In the genomic region with DNA sequence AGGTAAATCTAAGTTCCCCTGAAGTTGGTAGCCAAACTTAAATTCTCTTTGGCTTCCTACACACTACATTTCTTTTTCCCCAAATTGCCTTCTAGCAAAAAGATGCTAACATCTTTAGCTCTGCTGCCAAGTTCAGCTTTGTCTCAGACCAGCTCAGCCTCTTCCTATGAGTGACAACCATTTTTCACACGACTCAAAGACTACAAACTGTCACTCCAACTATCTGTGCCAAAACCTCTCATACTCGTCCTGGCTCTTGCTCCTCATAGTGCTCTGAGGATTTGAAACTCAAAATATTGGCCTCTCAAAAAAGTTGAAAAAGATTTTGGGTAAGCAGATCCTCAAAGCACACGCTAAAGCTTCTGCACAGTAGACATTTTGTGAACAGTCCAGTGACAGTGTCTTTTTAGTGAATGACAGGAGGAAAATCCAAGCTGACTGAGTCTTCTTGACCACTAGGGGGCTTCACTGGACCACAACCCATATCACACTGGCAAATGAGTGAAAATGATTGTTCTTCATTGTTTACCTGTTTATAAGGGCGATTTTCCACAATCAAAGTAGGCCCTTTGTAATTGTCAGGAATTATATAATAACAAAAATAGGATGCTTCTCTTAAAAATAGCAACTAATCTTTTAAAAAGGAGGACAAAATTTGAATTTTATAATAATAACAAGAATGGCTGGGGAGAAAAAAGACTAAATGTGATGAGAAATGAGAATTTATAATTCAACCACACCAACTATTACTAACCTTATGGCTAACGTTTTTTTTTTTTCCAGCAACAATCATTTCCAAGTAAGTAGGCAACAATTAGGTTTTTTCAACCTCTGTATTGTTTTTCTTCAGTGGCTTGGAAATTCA, we compare ENCODE assay signal across 8 cellular contexts.
DNase-seq lines count a peak whose midpoint lies in the region; ATAC-seq, FAIRE-seq and TF ChIP-seq lines count a peak whose summit lies in the region.

No MANE protein-coding gene starts in this region.

- no peaks in the 10 kb centered on the region for H3K9me3 ChIP-seq in CD8-positive, alpha-beta T cell (ENCODE audit: low read length)
- H3K9me3 ChIP-seq in Karpas-422 (ENCODE audit: low read length): no peaks in the 10 kb centered on the region
- no peaks in the 10 kb centered on the region for H3K9me3 ChIP-seq in tibial artery

- peaks cover 46% of the 10 kb centered on the region for H3K36me3 ChIP-seq in CD8-positive, alpha-beta T cell (ENCODE audit: insufficient read depth, low read length)
- H3K36me3 ChIP-seq in Karpas-422 (ENCODE audit: insufficient read depth, low read length) (peaks cover 13% of the 10 kb centered on the region; the same call in 1 of the 2 replicates), bronchial epithelial cell (ENCODE audit: control insufficient read depth, insufficient read depth, low read length) (no peaks in the 10 kb centered on the region), tibial artery (peaks cover 4 to 16% (median 10%) of the 10 kb centered on the region in 3 donors)

- peak; percentile 78 for TF ChIP-seq CTCF in CD8-positive, alpha-beta T cell (IDR thresholded peaks at IDR 0.05)
- peak; percentile 84 for TF ChIP-seq CTCF in bronchial epithelial cell (IDR thresholded peaks at IDR 0.05; ENCODE audit: insufficient read depth, low read length, severe bottlenecking)
- peak; percentile 67 to 71 for TF ChIP-seq CTCF in tibial artery (IDR thresholded peaks at IDR 0.05)

- H3K9me2 ChIP-seq in Karpas-422 (replicated peaks; ENCODE audit: insufficient read depth, low read length): no peaks in the 10 kb centered on the region

- H2AFZ ChIP-seq in Karpas-422 (ENCODE audit: low read length): no peak overlapping the region

- H3K27me3 Mint-ChIP-seq in CD8-positive, alpha-beta T cell (ENCODE audit: low read depth): no peaks in the 10 kb centered on the region

- peak overlapping the region; percentile 46 for H3K27ac Mint-ChIP-seq in CD8-positive, alpha-beta T cell

- H3K9me3 Mint-ChIP-seq in CD8-positive, alpha-beta T cell: no peaks in the 10 kb centered on the region

- no peak overlapping the region for H3K4me3 ChIP-seq in CD8-positive, alpha-beta T cell (ENCODE audit: low read depth, low read length)
- H3K4me3 ChIP-seq in Karpas-422 (ENCODE audit: low read length): no peak overlapping the region
- H3K4me3 ChIP-seq in bronchial epithelial cell (ENCODE audit: low read depth, low read length): no peak overlapping the region
- H3K4me3 ChIP-seq in tibial artery: no peak overlapping the region

- no peak overlapping the region for H3K27ac ChIP-seq in CD8-positive, alpha-beta T cell (ENCODE audit: low read depth, low read length)
- H3K27ac ChIP-seq in Karpas-422 (ENCODE audit: low read length) (no peak overlapping the region), tibial artery (no peak overlapping the region)

- FAIRE-seq in bronchial epithelial cell (lab: Jason Lieb, UNC): no peak

- H3K4me1 Mint-ChIP-seq in CD8-positive, alpha-beta T cell (ENCODE audit: low read depth): peaks cover 6% of the 10 kb centered on the region

- POLR2A ChIA-PET in CD8-positive, alpha-beta T cell (lab: Charles Lee): interaction anchor here (0.7 to 1.0 kb wide), 2 partner anchors 15 to 299 kb away, joined by 3 to 5 read pairs; a partner anchor contains a TSS

- no peaks in the 10 kb centered on the region for H3K4me1 ChIP-seq in CD8-positive, alpha-beta T cell (ENCODE audit: insufficient read depth, low read length)
- no peaks in the 10 kb centered on the region for H3K4me1 ChIP-seq in Karpas-422 (ENCODE audit: low read length)
- no peaks in the 10 kb centered on the region for H3K4me1 ChIP-seq in tibial artery

- H4K20me1 ChIP-seq in Karpas-422 (ENCODE audit: insufficient read depth, low read depth, low read length): no peaks in the 10 kb centered on the region

- no peak overlapping the region for H3K4me2 ChIP-seq in Karpas-422 (ENCODE audit: low read depth, low read length, poor library complexity, severe bottlenecking)

- H3K27me3 ChIP-seq in CD8-positive, alpha-beta T cell (ENCODE audit: insufficient read depth, low read length): no peaks in the 10 kb centered on the region
- H3K27me3 ChIP-seq in Karpas-422 (ENCODE audit: low read length) (no peaks in the 10 kb centered on the region), bronchial epithelial cell (ENCODE audit: control insufficient read depth, insufficient read depth, low read length) (no peaks in the 10 kb centered on the region), tibial artery (no peaks in the 10 kb centered on the region)

- no peak overlapping the region for H3K4me3 Mint-ChIP-seq in CD8-positive, alpha-beta T cell

- H3K36me3 Mint-ChIP-seq in CD8-positive, alpha-beta T cell: peaks cover 86% of the 10 kb centered on the region

- 0 out of 2 replicates have a peak, but pooled peaks cover 2% of the 10 kb centered on the region for H3K79me2 ChIP-seq in Karpas-422 (ENCODE audit: low read length)

- H3K9ac ChIP-seq in Karpas-422 (ENCODE audit: low read length): no peak overlapping the region

- intact Hi-C loops in CD8-positive, alpha-beta T cell (cut with DNase I, micrococcal nuclease): loop anchor here (1.0 to 10.0 kb wide), 5 partner anchors 177 to 765 kb away; a partner anchor contains a TSS
- intact Hi-C loops in tibial artery (cut with DNase I; ENCODE audit: low total_unique reads): loop anchor here (5.0 to 10.0 kb wide), 2 partner anchors 173 to 305 kb away; no protein-coding TSS in a partner anchor

- peak; percentile 59 for ATAC-seq in CD8-positive, alpha-beta T cell
- ATAC-seq in GM19035 (IDR thresholded peaks at IDR 0.05; ENCODE audit: unreplicated experiment): peak; percentile 63

- CTCF ChIA-PET in CD8-positive, alpha-beta T cell (lab: Charles Lee): interaction anchor here (0.6 to 3.1 kb wide), 12 partner anchors 9 to 898 kb away, joined by 3 to 11 read pairs (median 3); no protein-coding TSS in a partner anchor

- DNase-seq in CD8-positive, alpha-beta T cell: peak in 1 of 7 experiments; percentile 14
- peak; percentile 77 for DNase-seq in Karpas-422
- DNase-seq in RPMI8226: peak; percentile 52
- peak; percentile 50 for DNase-seq in bronchial epithelial cell (ENCODE audit: low read depth)
- peak; percentile 16 for DNase-seq in kidney glomerular epithelial cell (lab: John Stamatoyannopoulos, UW)
- DNase-seq in tibial artery: no peak
- DNase-seq in activated effector memory CD4-positive, alpha-beta T cell treated with anti-CD3 and anti-CD28 coated beads, Interleukin-2, amount 50 U/mL, for 16 hours: no peak

Comparison
In these comparisons a context has a peak if more than half of its experiments do, and no peak if none do; other contexts are left out.
1. DNase-seq: peak in Karpas-422 (single experiment), RPMI8226 (single experiment), bronchial epithelial cell (single experiment) and kidney glomerular epithelial cell (single experiment); none in tibial artery (0 of 2) and activated effector memory CD4-positive, alpha-beta T cell treated with anti-CD3 and anti-CD28 coated beads, Interleukin-2, amount 50 U/mL, for 16 hours (single experiment).
2. Peak in every context shown above with its lines, with median percentiles within 50 percentile points of each other: CTCF ChIP-seq.